ENCODE assay signal across 1 cellular context in the genomic region with DNA sequence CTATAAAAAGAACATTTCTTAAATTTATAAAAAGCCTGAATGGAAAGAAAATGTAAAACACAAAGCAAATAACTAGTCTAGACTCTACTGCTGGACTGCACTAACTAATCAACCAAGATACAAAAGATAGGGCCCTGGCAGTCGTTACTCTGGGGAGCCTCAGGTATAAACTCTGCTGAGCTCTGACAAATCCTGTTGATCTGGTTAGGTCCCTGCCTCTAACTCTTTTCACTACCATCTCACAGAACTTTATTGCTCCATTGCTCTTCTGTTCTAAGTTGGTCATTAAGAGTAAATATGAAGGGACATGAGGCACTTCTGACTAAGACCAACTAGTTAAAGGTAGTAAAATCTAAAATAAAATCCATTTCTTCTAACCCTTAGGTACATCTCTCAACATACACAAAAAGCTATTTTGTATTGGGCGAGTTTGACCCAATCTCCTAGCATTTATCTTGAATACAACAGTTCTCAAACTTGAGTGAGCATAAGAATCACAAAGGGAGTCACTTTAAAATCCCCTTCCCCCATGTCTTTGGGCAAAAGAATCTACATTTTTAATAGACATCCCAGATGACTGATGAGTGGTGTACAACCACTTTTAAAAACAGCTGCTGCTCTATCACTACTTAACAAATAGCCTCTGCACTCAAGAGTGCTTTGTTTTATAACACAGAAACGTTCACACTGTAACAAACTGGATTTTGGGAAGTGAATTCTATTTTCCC.
TF ChIP-seq lines count a peak whose summit lies in the region.

No MANE protein-coding gene starts in this region.

TF ChIP-seq in HepG2, 621 proteins besides CTCF, POLR2A, EP300 and RAD21 (continued from another document):
- TF ChIP-seq, protein P1, sequence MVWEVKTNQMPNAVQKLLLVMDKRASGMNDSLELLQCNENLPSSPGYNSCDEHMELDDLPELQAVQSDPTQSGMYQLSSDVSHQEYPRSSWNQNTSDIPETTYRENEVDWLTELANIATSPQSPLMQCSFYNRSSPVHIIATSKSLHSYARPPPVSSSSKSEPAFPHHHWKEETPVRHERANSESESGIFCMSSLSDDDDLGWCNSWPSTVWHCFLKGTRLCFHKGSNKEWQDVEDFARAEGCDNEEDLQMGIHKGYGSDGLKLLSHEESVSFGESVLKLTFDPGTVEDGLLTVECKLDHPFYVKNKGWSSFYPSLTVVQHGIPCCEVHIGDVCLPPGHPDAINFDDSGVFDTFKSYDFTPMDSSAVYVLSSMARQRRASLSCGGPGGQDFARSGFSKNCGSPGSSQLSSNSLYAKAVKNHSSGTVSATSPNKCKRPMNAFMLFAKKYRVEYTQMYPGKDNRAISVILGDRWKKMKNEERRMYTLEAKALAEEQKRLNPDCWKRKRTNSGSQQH (CRISPR knock-in tag; IDR thresholded peaks at IDR 0.05; ENCODE audit: low read depth), result no peak
- no peak for TF ChIP-seq ZFP90 (CRISPR knock-in tag; IDR thresholded peaks at IDR 0.05; ENCODE audit: borderline replicate concordance)
- TF ChIP-seq SMAD3 (CRISPR knock-in tag; IDR thresholded peaks at IDR 0.05), result no peak
- TF ChIP-seq, protein P2, sequence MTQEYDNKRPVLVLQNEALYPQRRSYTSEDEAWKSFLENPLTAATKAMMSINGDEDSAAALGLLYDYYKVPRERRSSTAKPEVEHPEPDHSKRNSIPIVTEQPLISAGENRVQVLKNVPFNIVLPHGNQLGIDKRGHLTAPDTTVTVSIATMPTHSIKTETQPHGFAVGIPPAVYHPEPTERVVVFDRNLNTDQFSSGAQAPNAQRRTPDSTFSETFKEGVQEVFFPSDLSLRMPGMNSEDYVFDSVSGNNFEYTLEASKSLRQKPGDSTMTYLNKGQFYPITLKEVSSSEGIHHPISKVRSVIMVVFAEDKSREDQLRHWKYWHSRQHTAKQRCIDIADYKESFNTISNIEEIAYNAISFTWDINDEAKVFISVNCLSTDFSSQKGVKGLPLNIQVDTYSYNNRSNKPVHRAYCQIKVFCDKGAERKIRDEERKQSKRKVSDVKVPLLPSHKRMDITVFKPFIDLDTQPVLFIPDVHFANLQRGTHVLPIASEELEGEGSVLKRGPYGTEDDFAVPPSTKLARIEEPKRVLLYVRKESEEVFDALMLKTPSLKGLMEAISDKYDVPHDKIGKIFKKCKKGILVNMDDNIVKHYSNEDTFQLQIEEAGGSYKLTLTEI (CRISPR knock-in tag; conservative IDR thresholded peaks at IDR 0.05), result no peak
- TF ChIP-seq MTF1 (CRISPR knock-in tag; IDR thresholded peaks at IDR 0.05), result no peak
- no peak for TF ChIP-seq IKZF1 (IDR thresholded peaks at IDR 0.05)
- TF ChIP-seq CREM (IDR thresholded peaks at IDR 0.05), result no peak
- no peak for TF ChIP-seq CREM (CRISPR knock-in tag; IDR thresholded peaks at IDR 0.05)
- TF ChIP-seq, protein P3, sequence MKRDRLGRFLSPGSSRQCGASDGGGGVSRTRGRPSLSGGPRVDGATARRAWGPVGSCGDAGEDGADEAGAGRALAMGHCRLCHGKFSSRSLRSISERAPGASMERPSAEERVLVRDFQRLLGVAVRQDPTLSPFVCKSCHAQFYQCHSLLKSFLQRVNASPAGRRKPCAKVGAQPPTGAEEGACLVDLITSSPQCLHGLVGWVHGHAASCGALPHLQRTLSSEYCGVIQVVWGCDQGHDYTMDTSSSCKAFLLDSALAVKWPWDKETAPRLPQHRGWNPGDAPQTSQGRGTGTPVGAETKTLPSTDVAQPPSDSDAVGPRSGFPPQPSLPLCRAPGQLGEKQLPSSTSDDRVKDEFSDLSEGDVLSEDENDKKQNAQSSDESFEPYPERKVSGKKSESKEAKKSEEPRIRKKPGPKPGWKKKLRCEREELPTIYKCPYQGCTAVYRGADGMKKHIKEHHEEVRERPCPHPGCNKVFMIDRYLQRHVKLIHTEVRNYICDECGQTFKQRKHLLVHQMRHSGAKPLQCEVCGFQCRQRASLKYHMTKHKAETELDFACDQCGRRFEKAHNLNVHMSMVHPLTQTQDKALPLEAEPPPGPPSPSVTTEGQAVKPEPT (CRISPR knock-in tag; IDR thresholded peaks at IDR 0.05; ENCODE audit: low read depth), result no peak
- TF ChIP-seq SMC3 (IDR thresholded peaks at IDR 0.05; ENCODE audit: low read length), result no peak
- no peak for TF ChIP-seq XRCC5 (optimal IDR thresholded peaks at IDR 0.05; ENCODE audit: low read length)
- TF ChIP-seq NFRKB (IDR thresholded peaks at IDR 0.05), result no peak
- TF ChIP-seq, protein P4, sequence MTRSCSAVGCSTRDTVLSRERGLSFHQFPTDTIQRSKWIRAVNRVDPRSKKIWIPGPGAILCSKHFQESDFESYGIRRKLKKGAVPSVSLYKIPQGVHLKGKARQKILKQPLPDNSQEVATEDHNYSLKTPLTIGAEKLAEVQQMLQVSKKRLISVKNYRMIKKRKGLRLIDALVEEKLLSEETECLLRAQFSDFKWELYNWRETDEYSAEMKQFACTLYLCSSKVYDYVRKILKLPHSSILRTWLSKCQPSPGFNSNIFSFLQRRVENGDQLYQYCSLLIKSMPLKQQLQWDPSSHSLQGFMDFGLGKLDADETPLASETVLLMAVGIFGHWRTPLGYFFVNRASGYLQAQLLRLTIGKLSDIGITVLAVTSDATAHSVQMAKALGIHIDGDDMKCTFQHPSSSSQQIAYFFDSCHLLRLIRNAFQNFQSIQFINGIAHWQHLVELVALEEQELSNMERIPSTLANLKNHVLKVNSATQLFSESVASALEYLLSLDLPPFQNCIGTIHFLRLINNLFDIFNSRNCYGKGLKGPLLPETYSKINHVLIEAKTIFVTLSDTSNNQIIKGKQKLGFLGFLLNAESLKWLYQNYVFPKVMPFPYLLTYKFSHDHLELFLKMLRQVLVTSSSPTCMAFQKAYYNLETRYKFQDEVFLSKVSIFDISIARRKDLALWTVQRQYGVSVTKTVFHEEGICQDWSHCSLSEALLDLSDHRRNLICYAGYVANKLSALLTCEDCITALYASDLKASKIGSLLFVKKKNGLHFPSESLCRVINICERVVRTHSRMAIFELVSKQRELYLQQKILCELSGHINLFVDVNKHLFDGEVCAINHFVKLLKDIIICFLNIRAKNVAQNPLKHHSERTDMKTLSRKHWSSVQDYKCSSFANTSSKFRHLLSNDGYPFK (CRISPR knock-in tag; IDR thresholded peaks at IDR 0.05; ENCODE audit: borderline replicate concordance), result no peak
- TF ChIP-seq ZNF549 (CRISPR knock-in tag; IDR thresholded peaks at IDR 0.05), result no peak
- TF ChIP-seq, protein P5, sequence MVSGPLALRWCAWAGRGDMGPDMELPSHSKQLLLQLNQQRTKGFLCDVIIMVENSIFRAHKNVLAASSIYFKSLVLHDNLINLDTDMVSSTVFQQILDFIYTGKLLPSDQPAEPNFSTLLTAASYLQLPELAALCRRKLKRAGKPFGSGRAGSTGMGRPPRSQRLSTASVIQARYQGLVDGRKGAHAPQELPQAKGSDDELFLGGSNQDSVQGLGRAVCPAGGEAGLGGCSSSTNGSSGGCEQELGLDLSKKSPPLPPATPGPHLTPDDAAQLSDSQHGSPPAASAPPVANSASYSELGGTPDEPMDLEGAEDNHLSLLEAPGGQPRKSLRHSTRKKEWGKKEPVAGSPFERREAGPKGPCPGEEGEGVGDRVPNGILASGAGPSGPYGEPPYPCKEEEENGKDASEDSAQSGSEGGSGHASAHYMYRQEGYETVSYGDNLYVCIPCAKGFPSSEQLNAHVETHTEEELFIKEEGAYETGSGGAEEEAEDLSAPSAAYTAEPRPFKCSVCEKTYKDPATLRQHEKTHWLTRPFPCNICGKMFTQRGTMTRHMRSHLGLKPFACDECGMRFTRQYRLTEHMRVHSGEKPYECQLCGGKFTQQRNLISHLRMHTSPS (CRISPR knock-in tag; IDR thresholded peaks at IDR 0.05; ENCODE audit: low read depth), result no peak
- no peak for TF ChIP-seq ZNF619 (CRISPR knock-in tag; IDR thresholded peaks at IDR 0.05)
- no peak for TF ChIP-seq TEAD2 (CRISPR knock-in tag; IDR thresholded peaks at IDR 0.05)
- no peak for TF ChIP-seq SNAI1 (CRISPR knock-in tag; IDR thresholded peaks at IDR 0.05; ENCODE audit: borderline replicate concordance)
- no peak for TF ChIP-seq ZNF24 (IDR thresholded peaks at IDR 0.05)
TF ChIP-seq in HepG2: peak in this region for 0.
